In the genomic region with DNA sequence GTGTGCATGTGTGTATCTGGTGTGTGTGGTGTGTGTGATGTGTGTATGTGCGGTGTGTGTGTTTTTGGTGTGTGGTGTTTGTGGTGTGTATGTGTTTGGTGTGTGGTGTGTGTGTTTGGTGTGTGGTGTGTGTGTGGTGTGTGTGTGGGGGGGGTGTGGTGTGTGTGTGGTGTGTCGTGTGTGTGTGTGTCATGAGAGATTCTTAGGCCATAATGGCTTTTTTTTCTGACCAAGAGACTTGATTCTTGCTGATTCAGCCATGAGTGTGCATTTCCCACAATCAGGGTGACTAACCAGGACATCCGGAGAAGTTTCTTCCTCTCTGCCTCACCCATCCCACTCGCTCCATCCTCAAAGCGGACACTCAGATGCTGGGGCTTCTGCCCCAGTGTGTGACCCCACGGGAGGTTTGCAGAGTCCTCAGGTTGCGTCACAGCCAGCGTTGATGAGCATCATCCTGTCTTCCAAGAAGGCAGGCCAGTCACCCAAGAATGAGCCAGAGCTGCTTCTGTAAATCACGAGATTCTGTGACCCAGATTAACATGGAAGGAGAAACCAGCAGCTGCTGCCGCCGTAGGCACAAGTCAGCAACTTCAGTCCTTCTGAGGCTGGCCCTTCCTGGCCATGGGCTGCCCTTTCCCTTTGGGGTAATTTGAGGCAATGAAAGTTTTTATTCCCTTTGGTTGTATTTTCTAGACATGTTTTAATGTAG, we compare ENCODE assay signal across 1 cellular context.
TF ChIP-seq lines count a peak whose summit lies in the region.

No MANE protein-coding gene starts in this region.

TF ChIP-seq in K562, 482 proteins besides CTCF, POLR2A, EP300 and RAD21 (continued from another document and continues in another):
- TF ChIP-seq RNF2 (IDR thresholded peaks at IDR 0.05) (peak; percentile 29; the same call in 1 of the 2 replicates), MYC (IDR thresholded peaks at IDR 0.05; ENCODE audit: low read depth, low read length) (0 out of 2 replicates have a peak, but pooled peaks have one; percentile 31), MYC (CRISPR knock-in tag; IDR thresholded peaks at IDR 0.05; ENCODE audit: borderline replicate concordance, low read depth) (no peak), PHF20 (IDR thresholded peaks at IDR 0.05; ENCODE audit: partially characterized antibody) (peak; percentile 92), SIN3B (IDR thresholded peaks at IDR 0.05; ENCODE audit: low read depth) (no peak), C11orf30 (IDR thresholded peaks at IDR 0.05; ENCODE audit: low read depth) (peak; percentile 100), DIDO1 (tag; IDR thresholded peaks at IDR 0.05; ENCODE audit: low read depth) (no peak), SMAD2 (IDR thresholded peaks at IDR 0.05; ENCODE audit: low read depth, low read length) (no peak), ATF1 (CRISPR knock-in tag; IDR thresholded peaks at IDR 0.05) (no peak), ATF1 (tag; IDR thresholded peaks at IDR 0.05) (peak; percentile 85), ZFP36 (IDR thresholded peaks at IDR 0.05; ENCODE audit: low read depth, low read length, partially characterized antibody) (peak; percentile 3), CBFA2T2 (conservative IDR thresholded peaks at IDR 0.05) (peak; percentile 29), JUN (IDR thresholded peaks at IDR 0.05; ENCODE audit: borderline replicate concordance, low read depth, low read length) (peak; percentile 88), JUN (CRISPR knock-in tag; IDR thresholded peaks at IDR 0.05; ENCODE audit: borderline replicate concordance) (no peak), ZSCAN32 (CRISPR knock-in tag; IDR thresholded peaks at IDR 0.05) (no peak), HDAC6 (IDR thresholded peaks at IDR 0.05; ENCODE audit: low read depth, low read length) (0 out of 2 replicates have a peak, but pooled peaks have one; percentile 40), CSDE1 (IDR thresholded peaks at IDR 0.05) (peak in 1 of 2 experiments; percentile 58; a peak in 1 of 4 replicates), NR4A1 (CRISPR knock-in tag; IDR thresholded peaks at IDR 0.05) (no peak), NR4A1 (tag; IDR thresholded peaks at IDR 0.05) (no peak), ZKSCAN8 (CRISPR knock-in tag; IDR thresholded peaks at IDR 0.05) (no peak), NRF1 (conservative IDR thresholded peaks at IDR 0.05 in 1 of 2, IDR thresholded peaks at IDR 0.05 in 1 of 2) (peak in 1 of 2 experiments; percentile 44), ZNF311 (CRISPR knock-in tag; IDR thresholded peaks at IDR 0.05) (no peak), BMI1 (IDR thresholded peaks at IDR 0.05; ENCODE audit: low read length) (no peak), ZNF175 (CRISPR knock-in tag; IDR thresholded peaks at IDR 0.05; ENCODE audit: low read depth) (peak; percentile 83), ZNF586 (CRISPR knock-in tag; conservative IDR thresholded peaks at IDR 0.05) (no peak), DMBX1 (CRISPR knock-in tag; IDR thresholded peaks at IDR 0.05; ENCODE audit: borderline replicate concordance) (0 out of 2 replicates have a peak, but pooled peaks have one; percentile 28), NCOA2 (IDR thresholded peaks at IDR 0.05; ENCODE audit: partially characterized antibody in 2 of 2) (no peak), HNRNPH1 (optimal IDR thresholded peaks at IDR 0.05; ENCODE audit: low read depth, low read length) (no peak), ZNF551 (CRISPR knock-in tag; IDR thresholded peaks at IDR 0.05) (no peak), ZNF174 (CRISPR knock-in tag; IDR thresholded peaks at IDR 0.05) (no peak), NR2C2 (CRISPR knock-in tag; IDR thresholded peaks at IDR 0.05) (no peak), NR2C2 (tag; IDR thresholded peaks at IDR 0.05) (peak; percentile 79), SRSF7 (optimal IDR thresholded peaks at IDR 0.05; ENCODE audit: low read depth, low read length) (no peak), NR1H2 (CRISPR knock-in tag; IDR thresholded peaks at IDR 0.05) (no peak), ARID2 (IDR thresholded peaks at IDR 0.05) (no peak), NELFE (IDR thresholded peaks at IDR 0.05; ENCODE audit: insufficient read depth, insufficient read length) (no peak), KDM1A (IDR thresholded peaks at IDR 0.05) (peak; percentile 89 to 95), FOS (IDR thresholded peaks at IDR 0.05; ENCODE audit: extremely low read depth, insufficient read length) (peak; percentile 31), CBFB (CRISPR knock-in tag; IDR thresholded peaks at IDR 0.05) (no peak; the same call in 1 of the 2 replicates), HDAC8 (tag; IDR thresholded peaks at IDR 0.05) (no peak), PYGO2 (tag; IDR thresholded peaks at IDR 0.05) (peak; percentile 40; the same call in 1 of the 2 replicates), ELF1 (tag; IDR thresholded peaks at IDR 0.05) (peak; percentile 67), MCM3 (IDR thresholded peaks at IDR 0.05) (no peak), ZNF830 (CRISPR knock-in tag; IDR thresholded peaks at IDR 0.05) (no peak), NCOA4 (IDR thresholded peaks at IDR 0.05; ENCODE audit: partially characterized antibody) (no peak), RFX5 (IDR thresholded peaks at IDR 0.05; ENCODE audit: low read depth, low read length) (no peak), MEF2D (tag; conservative IDR thresholded peaks at IDR 0.05; ENCODE audit: low read depth) (no peak), ZNF780A (CRISPR knock-in tag; IDR thresholded peaks at IDR 0.05) (no peak), E2F3 (CRISPR knock-in tag; IDR thresholded peaks at IDR 0.05) (no peak), ZNF384 (IDR thresholded peaks at IDR 0.05; ENCODE audit: low read depth, low read length) (peak; percentile 87), TARDBP (IDR thresholded peaks at IDR 0.05) (no peak), TOE1 (IDR thresholded peaks at IDR 0.05; ENCODE audit: borderline replicate concordance) (peak; percentile 84), TOE1 (CRISPR knock-in tag; IDR thresholded peaks at IDR 0.05; ENCODE audit: borderline replicate concordance, low read depth) (no peak), NR3C1 (CRISPR knock-in tag; IDR thresholded peaks at IDR 0.05) (no peak)
- TF ChIP-seq, protein P1, sequence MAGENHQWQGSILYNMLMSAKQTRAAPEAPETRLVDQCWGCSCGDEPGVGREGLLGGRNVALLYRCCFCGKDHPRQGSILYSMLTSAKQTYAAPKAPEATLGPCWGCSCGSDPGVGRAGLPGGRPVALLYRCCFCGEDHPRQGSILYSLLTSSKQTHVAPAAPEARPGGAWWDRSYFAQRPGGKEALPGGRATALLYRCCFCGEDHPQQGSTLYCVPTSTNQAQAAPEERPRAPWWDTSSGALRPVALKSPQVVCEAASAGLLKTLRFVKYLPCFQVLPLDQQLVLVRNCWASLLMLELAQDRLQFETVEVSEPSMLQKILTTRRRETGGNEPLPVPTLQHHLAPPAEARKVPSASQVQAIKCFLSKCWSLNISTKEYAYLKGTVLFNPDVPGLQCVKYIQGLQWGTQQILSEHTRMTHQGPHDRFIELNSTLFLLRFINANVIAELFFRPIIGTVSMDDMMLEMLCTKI (IDR thresholded peaks at IDR 0.05; ENCODE audit: partially characterized antibody) = no peak
- TF ChIP-seq, protein P2, sequence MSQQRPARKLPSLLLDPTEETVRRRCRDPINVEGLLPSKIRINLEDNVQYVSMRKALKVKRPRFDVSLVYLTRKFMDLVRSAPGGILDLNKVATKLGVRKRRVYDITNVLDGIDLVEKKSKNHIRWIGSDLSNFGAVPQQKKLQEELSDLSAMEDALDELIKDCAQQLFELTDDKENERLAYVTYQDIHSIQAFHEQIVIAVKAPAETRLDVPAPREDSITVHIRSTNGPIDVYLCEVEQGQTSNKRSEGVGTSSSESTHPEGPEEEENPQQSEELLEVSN (IDR thresholded peaks at IDR 0.05; ENCODE audit: borderline replicate concordance in 1 of 2, extremely low read depth in 1 of 2, insufficient read depth in 1 of 2, insufficient read length in 1 of 2, low read depth in 1 of 2, low read length in 1 of 2, poor library complexity in 1 of 2, severe bottlenecking in 1 of 2) = no peak
- TF ChIP-seq, protein P3, sequence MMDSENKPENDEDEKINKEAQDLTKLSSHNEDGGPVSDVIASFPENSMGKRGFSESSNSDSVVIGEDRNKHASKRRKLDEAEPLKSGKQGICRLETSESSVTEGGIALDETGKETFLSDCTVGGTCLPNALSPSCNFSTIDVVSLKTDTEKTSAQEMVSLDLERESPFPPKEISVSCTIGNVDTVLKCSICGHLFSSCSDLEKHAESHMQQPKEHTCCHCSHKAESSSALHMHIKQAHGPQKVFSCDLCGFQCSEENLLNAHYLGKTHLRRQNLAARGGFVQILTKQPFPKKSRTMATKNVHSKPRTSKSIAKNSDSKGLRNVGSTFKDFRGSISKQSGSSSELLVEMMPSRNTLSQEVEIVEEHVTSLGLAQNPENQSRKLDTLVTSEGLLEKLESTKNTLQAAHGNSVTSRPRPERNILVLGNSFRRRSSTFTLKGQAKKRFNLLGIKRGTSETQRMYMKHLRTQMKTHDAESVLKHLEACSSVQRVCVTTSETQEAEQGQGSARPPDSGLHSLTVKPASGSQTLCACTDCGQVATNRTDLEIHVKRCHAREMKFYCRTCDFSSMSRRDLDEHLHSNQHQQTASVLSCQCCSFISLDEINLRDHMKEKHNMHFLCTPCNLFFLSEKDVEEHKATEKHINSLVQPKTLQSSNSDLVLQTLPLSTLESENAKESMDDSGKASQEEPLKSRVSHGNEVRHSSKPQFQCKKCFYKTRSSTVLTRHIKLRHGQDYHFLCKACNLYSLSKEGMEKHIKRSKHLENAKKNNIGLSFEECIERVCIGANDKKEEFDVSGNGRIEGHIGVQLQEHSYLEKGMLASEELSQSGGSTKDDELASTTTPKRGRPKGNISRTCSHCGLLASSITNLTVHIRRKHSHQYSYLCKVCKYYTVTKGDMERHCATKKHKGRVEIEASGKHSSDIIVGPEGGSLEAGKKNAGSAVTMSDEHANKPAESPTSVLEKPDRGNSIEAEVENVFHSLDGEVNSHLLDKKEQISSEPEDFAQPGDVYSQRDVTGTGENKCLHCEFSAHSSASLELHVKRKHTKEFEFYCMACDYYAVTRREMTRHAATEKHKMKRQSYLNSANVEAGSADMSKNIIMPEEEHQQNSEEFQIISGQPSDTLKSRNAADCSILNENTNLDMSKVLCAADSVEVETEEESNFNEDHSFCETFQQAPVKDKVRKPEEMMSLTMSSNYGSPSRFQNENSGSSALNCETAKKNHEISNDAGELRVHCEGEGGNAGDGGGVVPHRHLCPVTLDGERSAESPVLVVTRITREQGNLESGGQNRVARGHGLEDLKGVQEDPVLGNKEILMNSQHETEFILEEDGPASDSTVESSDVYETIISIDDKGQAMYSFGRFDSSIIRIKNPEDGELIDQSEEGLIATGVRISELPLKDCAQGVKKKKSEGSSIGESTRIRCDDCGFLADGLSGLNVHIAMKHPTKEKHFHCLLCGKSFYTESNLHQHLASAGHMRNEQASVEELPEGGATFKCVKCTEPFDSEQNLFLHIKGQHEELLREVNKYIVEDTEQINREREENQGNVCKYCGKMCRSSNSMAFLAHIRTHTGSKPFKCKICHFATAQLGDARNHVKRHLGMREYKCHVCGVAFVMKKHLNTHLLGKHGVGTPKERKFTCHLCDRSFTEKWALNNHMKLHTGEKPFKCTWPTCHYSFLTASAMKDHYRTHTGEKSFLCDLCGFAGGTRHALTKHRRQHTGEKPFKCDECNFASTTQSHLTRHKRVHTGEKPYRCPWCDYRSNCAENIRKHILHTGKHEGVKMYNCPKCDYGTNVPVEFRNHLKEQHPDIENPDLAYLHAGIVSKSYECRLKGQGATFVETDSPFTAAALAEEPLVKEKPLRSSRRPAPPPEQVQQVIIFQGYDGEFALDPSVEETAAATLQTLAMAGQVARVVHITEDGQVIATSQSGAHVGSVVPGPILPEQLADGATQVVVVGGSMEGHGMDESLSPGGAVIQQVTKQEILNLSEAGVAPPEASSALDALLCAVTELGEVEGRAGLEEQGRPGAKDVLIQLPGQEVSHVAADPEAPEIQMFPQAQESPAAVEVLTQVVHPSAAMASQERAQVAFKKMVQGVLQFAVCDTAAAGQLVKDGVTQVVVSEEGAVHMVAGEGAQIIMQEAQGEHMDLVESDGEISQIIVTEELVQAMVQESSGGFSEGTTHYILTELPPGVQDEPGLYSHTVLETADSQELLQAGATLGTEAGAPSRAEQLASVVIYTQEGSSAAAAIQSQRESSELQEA (IDR thresholded peaks at IDR 0.05; ENCODE audit: low read depth) = no peak
- TF ChIP-seq, protein P4, sequence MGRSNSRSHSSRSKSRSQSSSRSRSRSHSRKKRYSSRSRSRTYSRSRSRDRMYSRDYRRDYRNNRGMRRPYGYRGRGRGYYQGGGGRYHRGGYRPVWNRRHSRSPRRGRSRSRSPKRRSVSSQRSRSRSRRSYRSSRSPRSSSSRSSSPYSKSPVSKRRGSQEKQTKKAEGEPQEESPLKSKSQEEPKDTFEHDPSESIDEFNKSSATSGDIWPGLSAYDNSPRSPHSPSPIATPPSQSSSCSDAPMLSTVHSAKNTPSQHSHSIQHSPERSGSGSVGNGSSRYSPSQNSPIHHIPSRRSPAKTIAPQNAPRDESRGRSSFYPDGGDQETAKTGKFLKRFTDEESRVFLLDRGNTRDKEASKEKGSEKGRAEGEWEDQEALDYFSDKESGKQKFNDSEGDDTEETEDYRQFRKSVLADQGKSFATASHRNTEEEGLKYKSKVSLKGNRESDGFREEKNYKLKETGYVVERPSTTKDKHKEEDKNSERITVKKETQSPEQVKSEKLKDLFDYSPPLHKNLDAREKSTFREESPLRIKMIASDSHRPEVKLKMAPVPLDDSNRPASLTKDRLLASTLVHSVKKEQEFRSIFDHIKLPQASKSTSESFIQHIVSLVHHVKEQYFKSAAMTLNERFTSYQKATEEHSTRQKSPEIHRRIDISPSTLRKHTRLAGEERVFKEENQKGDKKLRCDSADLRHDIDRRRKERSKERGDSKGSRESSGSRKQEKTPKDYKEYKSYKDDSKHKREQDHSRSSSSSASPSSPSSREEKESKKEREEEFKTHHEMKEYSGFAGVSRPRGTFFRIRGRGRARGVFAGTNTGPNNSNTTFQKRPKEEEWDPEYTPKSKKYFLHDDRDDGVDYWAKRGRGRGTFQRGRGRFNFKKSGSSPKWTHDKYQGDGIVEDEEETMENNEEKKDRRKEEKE (IDR thresholded peaks at IDR 0.05; ENCODE audit: borderline replicate concordance in 1 of 2, control insufficient read depth in 1 of 2, low read depth in 2 of 2, low read length in 1 of 2) = no peak
- TF ChIP-seq, protein P5, sequence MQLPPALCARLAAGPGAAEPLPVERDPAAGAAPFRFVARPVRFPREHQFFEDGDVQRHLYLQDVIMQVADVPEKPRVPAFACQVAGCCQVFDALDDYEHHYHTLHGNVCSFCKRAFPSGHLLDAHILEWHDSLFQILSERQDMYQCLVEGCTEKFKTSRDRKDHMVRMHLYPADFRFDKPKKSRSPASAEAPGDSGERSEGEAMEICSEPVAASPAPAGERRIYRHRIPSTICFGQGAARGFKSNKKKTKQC (CRISPR knock-in tag; IDR thresholded peaks at IDR 0.05) = no peak
- TF ChIP-seq, protein P6, sequence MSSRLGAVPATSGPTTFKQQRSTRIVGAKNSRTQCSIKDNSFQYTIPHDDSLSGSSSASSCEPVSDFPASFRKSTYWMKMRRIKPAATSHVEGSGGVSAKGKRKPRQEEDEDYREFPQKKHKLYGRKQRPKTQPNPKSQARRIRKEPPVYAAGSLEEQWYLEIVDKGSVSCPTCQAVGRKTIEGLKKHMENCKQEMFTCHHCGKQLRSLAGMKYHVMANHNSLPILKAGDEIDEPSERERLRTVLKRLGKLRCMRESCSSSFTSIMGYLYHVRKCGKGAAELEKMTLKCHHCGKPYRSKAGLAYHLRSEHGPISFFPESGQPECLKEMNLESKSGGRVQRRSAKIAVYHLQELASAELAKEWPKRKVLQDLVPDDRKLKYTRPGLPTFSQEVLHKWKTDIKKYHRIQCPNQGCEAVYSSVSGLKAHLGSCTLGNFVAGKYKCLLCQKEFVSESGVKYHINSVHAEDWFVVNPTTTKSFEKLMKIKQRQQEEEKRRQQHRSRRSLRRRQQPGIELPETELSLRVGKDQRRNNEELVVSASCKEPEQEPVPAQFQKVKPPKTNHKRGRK (tag; IDR thresholded peaks at IDR 0.05) = no peak
